In the genomic region with DNA sequence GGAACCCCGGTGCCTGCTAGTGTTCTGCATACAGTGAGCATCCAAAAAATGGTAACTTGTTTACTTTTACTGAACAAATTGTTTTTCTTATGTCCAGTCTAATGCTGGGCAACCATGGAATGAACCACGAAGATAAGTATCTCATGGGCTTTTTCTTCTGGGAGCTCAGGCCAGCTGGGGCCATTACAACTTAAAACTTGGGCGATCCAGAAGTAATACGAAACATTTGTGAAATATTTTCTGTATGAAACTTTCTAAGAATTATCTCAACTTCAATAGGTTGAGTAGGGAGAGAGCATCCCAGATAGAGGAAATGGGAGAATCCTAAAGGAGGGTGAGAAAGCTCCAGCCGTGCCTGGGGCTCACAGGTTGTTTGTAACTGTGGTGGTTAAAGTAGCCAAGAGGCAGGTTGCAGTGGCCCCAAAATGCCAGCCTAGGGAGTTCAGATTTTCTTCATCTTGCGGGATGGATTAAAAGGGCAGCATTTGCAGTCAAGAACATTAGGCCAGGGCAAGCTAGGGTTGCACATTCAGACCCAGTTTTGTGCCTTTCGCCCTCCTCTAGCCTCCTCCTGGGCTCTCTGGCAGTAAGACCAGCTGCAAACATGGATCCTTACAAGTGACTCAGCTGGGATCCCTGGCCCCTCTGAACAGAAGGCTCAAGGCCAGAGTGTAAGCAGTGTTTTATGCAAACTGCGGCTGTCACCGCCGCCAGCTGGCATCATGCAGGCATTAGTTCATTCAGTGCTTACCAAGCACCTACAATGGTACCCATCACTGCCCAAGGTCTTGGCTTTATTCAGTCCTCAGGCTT, we compare ENCODE assay signal across 8 cellular contexts. TPM values are rescaled to one million over a fixed set of nuclear protein-coding genes. Genes with fewer than 3 reads are reported as not detected.
DNase-seq lines count a peak whose midpoint lies in the region; ATAC-seq and TF ChIP-seq lines count a peak whose summit lies in the region.

No MANE protein-coding gene starts in this region.

- no peak for DNase-seq in DND-41
- peak in 1 of 2 experiments; percentile 48 for DNase-seq in SJSA1 (ENCODE audit: low read depth in 1 of 2, low spot score in 2 of 2)
- DNase-seq in fibroblast of mammary gland (ENCODE audit: low read depth), result peak; percentile 33
- DNase-seq in pons (ENCODE audit: low spot score), result peak; percentile 74
- no peak for DNase-seq in NCI-H226
- DNase-seq in cortex of kidney (lab: John Stamatoyannopoulos, UW), result no peak
- DNase-seq in effector CD4-positive, alpha-beta T cell, result no peak

- peak overlapping the region; percentile 78 for H2AFZ ChIP-seq in DND-41 (ENCODE audit: low read depth, low read length)

- H3K4me1 ChIP-seq in DND-41 (ENCODE audit: insufficient read depth, low read length), result peaks cover 37% of the 10 kb centered on the region
- H3K4me1 ChIP-seq in SJSA1 (replicated peaks), result peaks cover 10% of the 10 kb centered on the region

- TF ChIP-seq CTCF in DND-41 (IDR thresholded peaks at IDR 0.05; ENCODE audit: borderline replicate concordance, extremely low read depth, low read length, poor library complexity, severe bottlenecking) (no peak), fibroblast of mammary gland (conservative IDR thresholded peaks at IDR 0.05; ENCODE audit: control insufficient read depth, insufficient read depth, low read depth, low read length) (no peak)

- peaks cover 34% of the 10 kb centered on the region for H4K20me1 ChIP-seq in DND-41 (ENCODE audit: insufficient read depth, low read length)

- peak overlapping the region; percentile 97 for H3K9ac ChIP-seq in DND-41 (ENCODE audit: low read depth, low read length)

- H3K27me3 ChIP-seq in DND-41 (ENCODE audit: insufficient read depth, low read length, poor library complexity), result no peaks in the 10 kb centered on the region
- no peaks in the 10 kb centered on the region for H3K27me3 ChIP-seq in SJSA1 (replicated peaks)

- H3K79me2 ChIP-seq in DND-41 (ENCODE audit: insufficient read depth, low read length), result peaks cover 39% of the 10 kb centered on the region

- H3K27ac ChIP-seq in DND-41 (ENCODE audit: low read length) (peak overlapping the region; percentile 92), SJSA1 (peak overlapping the region; percentile 99)

- peak overlapping the region; percentile 99 for H3K4me2 ChIP-seq in DND-41 (ENCODE audit: insufficient read depth, low read length)

- ATAC-seq in DND-41 (ENCODE audit: insufficient read depth, low read depth) (no peak), GM18867 (IDR thresholded peaks at IDR 0.05; ENCODE audit: unreplicated experiment) (no peak)

- H3K36me3 ChIP-seq in DND-41 (ENCODE audit: insufficient read depth, low read length) (peaks cover 70% of the 10 kb centered on the region), SJSA1 (peaks cover 81% of the 10 kb centered on the region)

- H3K4me3 ChIP-seq in DND-41 (ENCODE audit: low read depth in 1 of 2, low read length in 2 of 2) (peak overlapping the region; percentile 86 to 99; a peak in 3 of 4 replicates), SJSA1 (peak overlapping the region; percentile 99), fibroblast of mammary gland (ENCODE audit: control insufficient read depth, low read depth, low read length) (peak overlapping the region; percentile 91)

- H3K9me3 ChIP-seq in DND-41 (ENCODE audit: insufficient read depth, low read length, severe bottlenecking), result no peaks in the 10 kb centered on the region
- H3K9me3 ChIP-seq in SJSA1 (replicated peaks), result peaks cover 3% of the 10 kb centered on the region; the same call in 1 of the 2 replicates

RNA-seq across cellular contexts. Expression of gene ELMO2, which starts 41.5 kb away (rescaled TPM):
- 39.9 and 40.0 TPM in 2 replicates for total RNA-seq in SJSA1 (2014; rRNA removed; shearing (Covaris generic))

RNA-seq across cellular contexts. Expression of gene CDH22, which starts 56.6 kb away (rescaled TPM):
- not detected in 2 replicates for total RNA-seq in SJSA1 (2014; rRNA removed; shearing (Covaris generic))

Comparison
In these comparisons a context has a peak if more than half of its experiments do, and no peak if none do; other contexts are left out.
1. DNase-seq: peak in fibroblast of mammary gland (single experiment) and pons (single experiment); none in DND-41 (single experiment), NCI-H226 (single experiment), cortex of kidney (single experiment) and effector CD4-positive, alpha-beta T cell (single experiment).
2. Peak in every context shown above with its lines, with median percentiles within 50 percentile points of each other: H3K4me3 ChIP-seq.